In the genomic region with DNA sequence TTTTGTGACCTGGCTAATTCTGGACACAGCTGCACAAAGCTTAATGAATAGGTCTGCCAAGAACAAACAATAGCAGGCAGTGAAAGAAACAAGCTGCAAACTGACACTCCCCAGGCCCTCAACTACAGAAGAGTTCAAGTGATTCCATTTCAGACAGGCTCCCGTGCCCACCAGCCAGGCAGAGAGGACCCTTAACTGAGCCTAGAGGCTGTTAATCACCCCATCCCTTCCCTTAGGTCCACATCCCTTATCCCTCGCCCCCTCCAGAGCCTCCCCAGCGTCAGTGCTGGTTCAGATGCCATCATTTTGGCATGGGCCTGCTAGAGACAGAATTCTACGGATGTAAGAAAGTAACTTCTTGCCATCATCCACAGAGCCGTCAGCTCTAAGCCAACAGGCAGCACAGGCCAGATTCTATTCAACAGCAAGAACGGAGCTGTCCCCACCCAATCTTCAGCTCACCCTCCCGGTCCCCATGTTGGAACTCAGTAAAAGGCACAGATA, we compare ENCODE assay signal across 13 cellular contexts. TPM values are rescaled to one million over a fixed set of nuclear protein-coding genes. Genes with fewer than 3 reads are reported as not detected.
DNase-seq lines count a peak whose midpoint lies in the region; ATAC-seq and TF ChIP-seq lines count a peak whose summit lies in the region.
"Had no signal": no experiment of that assay in that cellular context is flagged by ENCODE, and none has a peak within 500 bp of the region (broad histone marks: within the 10 kb centered on the region; RNA-seq: fewer than 3 reads in every experiment).

No MANE protein-coding gene starts in this region.

- no peaks in the 10 kb centered on the region for H3K27me3 Mint-ChIP-seq in neural crest cell (ENCODE audit: low read depth)

- H3K4me3 ChIP-seq in fibroblast of villous mesenchyme (ENCODE audit: low read depth, low read length) (no peak overlapping the region), vagina (no peak overlapping the region)

- H3K36me3 Mint-ChIP-seq in neural crest cell (ENCODE audit: low read depth), result no peaks in the 10 kb centered on the region

- H3K9me3 ChIP-seq in vagina, result no peaks in the 10 kb centered on the region

- H3K36me3 ChIP-seq in vagina, result peaks cover 0 to 4% of the 10 kb centered on the region in 2 donors

- no peaks in the 10 kb centered on the region for H3K27me3 ChIP-seq in vagina

- intact Hi-C loops in Right ventricle myocardium inferior (cut with DNase I) (no loop called here), cardiac septum (cut with DNase I) (no loop called here), vagina (cut with DNase I) (no loop called here)

- peaks cover 42% of the 10 kb centered on the region for H3K4me1 ChIP-seq in vagina

- no peak for TF ChIP-seq CTCF in fibroblast of villous mesenchyme (IDR thresholded peaks at IDR 0.05; ENCODE audit: insufficient read depth, low read depth, low read length)
- no peak for TF ChIP-seq CTCF in neural crest cell (conservative IDR thresholded peaks at IDR 0.05)
- no peak for TF ChIP-seq CTCF in vagina (IDR thresholded peaks at IDR 0.05)

- peaks cover 47% of the 10 kb centered on the region for H3K4me1 Mint-ChIP-seq in neural crest cell

- no peak for TF ChIP-seq POLR2A in vagina (IDR thresholded peaks at IDR 0.05)

- H3K4me3 Mint-ChIP-seq in neural crest cell, result peak overlapping the region; percentile 62

- DNase-seq in Right ventricle myocardium inferior (ENCODE audit: missing footprints), result peak; percentile 55
- no peak for DNase-seq in cardiac septum (ENCODE audit: low spot score)
- DNase-seq in fibroblast of villous mesenchyme (ENCODE audit: low read depth), result peak; percentile 44
- DNase-seq in neural crest cell (ENCODE audit: low read depth, low spot score), result no peak
- DNase-seq in vagina (ENCODE audit: extremely low spot score in 2 of 2), result peak in 1 of 2 donors; percentile 74
- DNase-seq in NOMO-1 (lab: John Stamatoyannopoulos, UW; ENCODE audit: unreplicated experiment in 2 of 2), result no peak
- no peak for DNase-seq in glomerular visceral epithelial cell (ENCODE audit: extremely low spot score)
- no peak for DNase-seq in NCI-H1694 (lab: John Stamatoyannopoulos, UW)
- DNase-seq: activated CD4-positive, CD25-positive, alpha-beta regulatory T cell; KBM-7; stimulated activated CD4-positive, alpha-beta T cell treated with anti-CD3 and anti-CD28 coated beads, Interleukin-2, amount 100 ng/mL, for 24 hours had no signal

- no peaks in the 10 kb centered on the region for H3K9me3 Mint-ChIP-seq in neural crest cell

- H3K27ac ChIP-seq in vagina, result peak overlapping the region; percentile 58

- ATAC-seq in Right ventricle myocardium inferior, result peak; percentile 78
- ATAC-seq: Panc1 had no signal

- H3K27ac Mint-ChIP-seq in neural crest cell (ENCODE audit: unreplicated experiment), result no peak overlapping the region

RNA-seq across cellular contexts. Expression of a gene that starts 7.2 kb away (rescaled TPM):
- 101 TPM for total RNA-seq in Right ventricle myocardium inferior
- 57.2 TPM for total RNA-seq in cardiac septum
- total RNA-seq in fibroblast of villous mesenchyme, result 35.4 and 114 TPM in 2 replicates
- total RNA-seq in neural crest cell, result 38.1 and 46.5 TPM in 2 replicates
- 88.6 TPM for total RNA-seq in vagina

RNA-seq across cellular contexts. Expression of a gene that starts 31.1 kb away (rescaled TPM):
- total RNA-seq in Right ventricle myocardium inferior (not detected), cardiac septum (not detected), fibroblast of villous mesenchyme (not detected in 2 replicates), neural crest cell (not detected in 2 replicates), vagina (not detected)
- total RNA-seq: lower leg skin had no signal

Comparison
In these comparisons a context has a peak if more than half of its experiments do, and no peak if none do; other contexts are left out.
1. DNase-seq: peak in Right ventricle myocardium inferior (single experiment) and fibroblast of villous mesenchyme (single experiment); none in cardiac septum (single experiment), neural crest cell (single experiment), NOMO-1 (0 of 2), glomerular visceral epithelial cell (single experiment) and NCI-H1694 (single experiment).